20 cellular contexts compared by ENCODE assay signal in the genomic region with DNA sequence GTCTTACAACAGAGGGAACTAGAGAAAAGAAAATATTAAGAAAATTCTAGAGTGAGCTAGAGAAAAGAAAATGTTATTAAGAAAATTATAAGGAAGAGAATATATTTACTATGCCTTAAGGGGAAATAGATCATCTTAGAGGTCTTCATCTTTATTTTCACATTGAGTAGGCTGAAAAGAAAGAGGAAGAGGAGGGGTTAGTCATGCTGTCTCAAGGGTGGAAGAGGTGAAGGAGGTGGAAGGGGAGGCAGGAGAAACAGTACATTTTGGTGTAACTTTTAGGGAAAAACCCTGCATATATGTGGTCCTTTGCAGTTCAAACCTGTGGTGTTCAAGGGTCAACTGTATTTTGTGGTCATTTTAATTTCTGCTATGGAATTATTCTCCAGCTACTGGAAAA. TPM values are rescaled to one million over a fixed set of nuclear protein-coding genes. Genes with fewer than 3 reads are reported as not detected.
DNase-seq lines count a peak whose midpoint lies in the region; ATAC-seq and TF ChIP-seq lines count a peak whose summit lies in the region.
"Had no signal": no experiment of that assay in that cellular context is flagged by ENCODE, and none has a peak within 500 bp of the region (broad histone marks: within the 10 kb centered on the region; RNA-seq: fewer than 3 reads in every experiment).

No MANE protein-coding gene starts in this region.

- ATAC-seq in activated CD4-positive, CD25-positive, alpha-beta regulatory T cell treated with anti-CD3 and anti-CD28 coated beads, Interleukin-2, amount 50 U/mL, for 24 hours = no peak
- ATAC-seq: GM23338, Right ventricle myocardium inferior had no signal

- peaks cover 10% of the 10 kb centered on the region for H3K36me3 Mint-ChIP-seq in endothelial cell (ENCODE audit: low read depth, unreplicated experiment)

- no peak overlapping the region for H3K4me3 Mint-ChIP-seq in endothelial cell (ENCODE audit: unreplicated experiment)
- H3K4me3 Mint-ChIP-seq: CD14-positive monocyte, GM23338, HFFc6 had no signal

- H3K27ac Mint-ChIP-seq in endothelial cell (ENCODE audit: unreplicated experiment) = peak overlapping the region; percentile 17
- H3K27ac Mint-ChIP-seq: GM23338, HFFc6 had no signal

- no peaks in the 10 kb centered on the region for H3K27me3 Mint-ChIP-seq in endothelial cell (ENCODE audit: unreplicated experiment)

- no peak for TF ChIP-seq CTCF in endothelial cell (IDR thresholded peaks at IDR 0.05; ENCODE audit: unreplicated experiment)
- no peak for TF ChIP-seq CTCF in GM20000 (IDR thresholded peaks at IDR 0.05; ENCODE audit: extremely low read depth, missing control alignments)

- no peaks in the 10 kb centered on the region for H3K9me3 Mint-ChIP-seq in endothelial cell (ENCODE audit: unreplicated experiment)
- H3K9me3 Mint-ChIP-seq: CD14-positive monocyte, GM23338, HFFc6 had no signal

- H3K4me1 Mint-ChIP-seq in endothelial cell (ENCODE audit: unreplicated experiment) = no peaks in the 10 kb centered on the region
- H3K4me1 Mint-ChIP-seq: GM23338 had no signal

- DNase-seq in SIG-M5 treated with dmso at 0.1 percent for 504 hours (lab: John Stamatoyannopoulos, UW; ENCODE audit: unreplicated experiment) (peak; percentile 57), SIG-M5 (lab: John Stamatoyannopoulos, UW) (no peak), NOMO-1 treated with dmso at 0.1 percent for 144 hours (lab: John Stamatoyannopoulos, UW; ENCODE audit: unreplicated experiment) (peak; percentile 3), endothelial cell (ENCODE audit: low spot score) (no peak), hepatic stellate cell (ENCODE audit: low spot score) (no peak), GM20000 (ENCODE audit: low spot score) (no peak)
- DNase-seq: BE2C, Calu3, DMS79 treated with DMSO at 0.1 percent for 48 hours, HFFc6, KBM-7, MG63, NCI-H2029, NCI-H446 treated with DMSO at 0.1 percent for 48 hours, NCI-H526 treated with DMSO at 0.1 percent for 48 hours, PC-9 had no signal

RNA-seq across cellular contexts. Expression of a gene that starts 46.6 kb away (rescaled TPM):
- total RNA-seq in endothelial cell (ENCODE audit: unreplicated experiment) = 66.3 TPM

RNA-seq across cellular contexts. Expression of a gene that starts 46.8 kb away (rescaled TPM):
- total RNA-seq in endothelial cell (ENCODE audit: unreplicated experiment) = 3.7 TPM

Comparison
In these comparisons a context has a peak if more than half of its experiments do, and no peak if none do; other contexts are left out.
1. DNase-seq: peak in SIG-M5 treated with dmso at 0.1 percent for 504 hours (single experiment) and NOMO-1 treated with dmso at 0.1 percent for 144 hours (single experiment); none in SIG-M5 (single experiment), endothelial cell (single experiment), hepatic stellate cell (single experiment) and GM20000 (single experiment).